8 cellular contexts compared by ENCODE assay signal in genomic region chr2:230637486-230637885, GRCh38.
DNase-seq lines count a peak whose midpoint lies in the region; ATAC-seq and TF ChIP-seq lines count a peak whose summit lies in the region.
"Not testable (repeated sequence)": the region's sequence is repeated elsewhere in the genome, so short reads cannot be mapped to it uniquely, and the experiment has no call there.

No MANE protein-coding gene starts in this region.

- not testable (repeated sequence) for H4K20me1 ChIP-seq in OCI-LY1 (ENCODE audit: insufficient read depth, low read length)

- not testable (repeated sequence) for DNase-seq in CD4-positive, alpha-beta T cell; activated CD4-positive, alpha-beta T cell treated with anti-CD3 and anti-CD28 coated beads for 36 hours; activated naive CD8-positive, alpha-beta T cell treated with anti-CD3 and anti-CD28 coated beads, Interleukin-2, amount 10 ng/mL, durations not matched to agents 7 days and 5 days
- DNase-seq in activated CD8-positive, alpha-beta memory T cell treated with anti-CD3 and anti-CD28 coated beads, Interleukin-2, amount 10 ng/mL, durations not matched to agents 7 days and 5 days: peak; percentile 21
- DNase-seq in activated effector memory CD4-positive, alpha-beta T cell treated with anti-CD3 and anti-CD28 coated beads, Interleukin-2, amount 50 U/mL, for 16 hours: peak; percentile 34
- DNase-seq in cardiac septum (ENCODE audit: low spot score): peak; percentile 24

- not testable (repeated sequence) for H3K79me2 ChIP-seq in OCI-LY1 (ENCODE audit: insufficient read depth, low read length)

- H3K4me3 Mint-ChIP-seq in CD4-positive, alpha-beta T cell; activated CD4-positive, alpha-beta T cell treated with anti-CD3 and anti-CD28 coated beads for 36 hours; activated CD8-positive, alpha-beta memory T cell treated with anti-CD3 and anti-CD28 coated beads, Interleukin-2, amount 10 ng/mL, durations not matched to agents 7 days and 5 days; activated naive CD8-positive, alpha-beta T cell treated with anti-CD3 and anti-CD28 coated beads, Interleukin-2, amount 10 ng/mL, durations not matched to agents 7 days and 5 days; stimulated activated naive CD8-positive, alpha-beta T cell treated with anti-CD3 and anti-CD28 coated beads, Interleukin-15, Interleukin-2, amounts not matched to agents 100 ng/mL and 50 ng/mL, for 24 hours: not testable (repeated sequence)

- H3F3A ChIP-seq in OCI-LY1 (ENCODE audit: insufficient read depth, low read length): not testable (repeated sequence)

- peaks cover 14% of the 10 kb centered on the region for H3K4me1 Mint-ChIP-seq in CD4-positive, alpha-beta T cell (ENCODE audit: low read depth)
- peaks cover 26% of the 10 kb centered on the region for H3K4me1 Mint-ChIP-seq in activated CD4-positive, alpha-beta T cell treated with anti-CD3 and anti-CD28 coated beads for 36 hours
- peaks cover 11% of the 10 kb centered on the region for H3K4me1 Mint-ChIP-seq in activated CD8-positive, alpha-beta memory T cell treated with anti-CD3 and anti-CD28 coated beads, Interleukin-2, amount 10 ng/mL, durations not matched to agents 7 days and 5 days
- peaks cover 11% of the 10 kb centered on the region for H3K4me1 Mint-ChIP-seq in activated naive CD8-positive, alpha-beta T cell treated with anti-CD3 and anti-CD28 coated beads, Interleukin-2, amount 10 ng/mL, durations not matched to agents 7 days and 5 days
- H3K4me1 Mint-ChIP-seq in stimulated activated naive CD8-positive, alpha-beta T cell treated with anti-CD3 and anti-CD28 coated beads, Interleukin-15, Interleukin-2, amounts not matched to agents 100 ng/mL and 50 ng/mL, for 24 hours (ENCODE audit: low read depth): peaks cover 28% of the 10 kb centered on the region

- H3K27ac Mint-ChIP-seq in CD4-positive, alpha-beta T cell: peak overlapping the region; percentile 39
- peak overlapping the region; percentile 81 for H3K27ac Mint-ChIP-seq in activated CD4-positive, alpha-beta T cell treated with anti-CD3 and anti-CD28 coated beads for 36 hours
- not testable (repeated sequence) for H3K27ac Mint-ChIP-seq in activated CD8-positive, alpha-beta memory T cell treated with anti-CD3 and anti-CD28 coated beads, Interleukin-2, amount 10 ng/mL, durations not matched to agents 7 days and 5 days
- peak overlapping the region; percentile 52 for H3K27ac Mint-ChIP-seq in activated naive CD8-positive, alpha-beta T cell treated with anti-CD3 and anti-CD28 coated beads, Interleukin-2, amount 10 ng/mL, durations not matched to agents 7 days and 5 days
- peak overlapping the region; percentile 70 for H3K27ac Mint-ChIP-seq in stimulated activated naive CD8-positive, alpha-beta T cell treated with anti-CD3 and anti-CD28 coated beads, Interleukin-15, Interleukin-2, amounts not matched to agents 100 ng/mL and 50 ng/mL, for 24 hours

- not testable (repeated sequence) for H3K9me3 Mint-ChIP-seq in CD4-positive, alpha-beta T cell; activated CD4-positive, alpha-beta T cell treated with anti-CD3 and anti-CD28 coated beads for 36 hours (ENCODE audit: low read depth); activated CD8-positive, alpha-beta memory T cell treated with anti-CD3 and anti-CD28 coated beads, Interleukin-2, amount 10 ng/mL, durations not matched to agents 7 days and 5 days (ENCODE audit: low read depth); activated naive CD8-positive, alpha-beta T cell treated with anti-CD3 and anti-CD28 coated beads, Interleukin-2, amount 10 ng/mL, durations not matched to agents 7 days and 5 days; stimulated activated naive CD8-positive, alpha-beta T cell treated with anti-CD3 and anti-CD28 coated beads, Interleukin-15, Interleukin-2, amounts not matched to agents 100 ng/mL and 50 ng/mL, for 24 hours

- not testable (repeated sequence) for ATAC-seq in CD4-positive, alpha-beta T cell (ENCODE audit: poor library complexity); activated CD4-positive, alpha-beta T cell treated with anti-CD3 and anti-CD28 coated beads for 36 hours; activated CD8-positive, alpha-beta memory T cell treated with anti-CD3 and anti-CD28 coated beads, Interleukin-2, amount 10 ng/mL, durations not matched to agents 7 days and 5 days; activated naive CD8-positive, alpha-beta T cell treated with anti-CD3 and anti-CD28 coated beads, Interleukin-2, amount 10 ng/mL, durations not matched to agents 7 days and 5 days (ENCODE audit: low read depth)

- POLR2A ChIA-PET in CD4-positive, alpha-beta T cell (lab: Charles Lee); activated naive CD8-positive, alpha-beta T cell treated with anti-CD3 and anti-CD28 coated beads, Interleukin-2, amount 10 ng/mL, durations not matched to agents 7 days and 5 days (lab: Charles Lee): not testable (repeated sequence)
- POLR2A ChIA-PET in activated CD4-positive, alpha-beta T cell treated with anti-CD3 and anti-CD28 coated beads for 36 hours (lab: Charles Lee): interaction anchor here (0.6 kb wide), 1 partner anchor 414 kb away, joined by 4 read pairs; no protein-coding TSS in a partner anchor

- not testable (repeated sequence) for H3K4me3 ChIP-seq in OCI-LY1 (ENCODE audit: low read depth, low read length, poor library complexity, severe bottlenecking)

- H3K4me1 ChIP-seq in OCI-LY1 (ENCODE audit: insufficient read depth, low read length, severe bottlenecking): peaks cover 44% of the 10 kb centered on the region

- CTCF ChIA-PET in CD4-positive, alpha-beta T cell (lab: Charles Lee): not testable (repeated sequence)
- CTCF ChIA-PET in activated CD4-positive, alpha-beta T cell treated with anti-CD3 and anti-CD28 coated beads for 36 hours (lab: Charles Lee): interaction anchor here (1.2 to 1.6 kb wide), 2 partner anchors 26 to 157 kb away, joined by 3 to 4 read pairs; no protein-coding TSS in a partner anchor
- CTCF ChIA-PET in activated CD8-positive, alpha-beta memory T cell treated with anti-CD3 and anti-CD28 coated beads, Interleukin-2, amount 10 ng/mL, durations not matched to agents 7 days and 5 days (lab: Charles Lee): interaction anchor here (1.1 kb wide), 1 partner anchor 9 kb away, joined by 3 read pairs; no protein-coding TSS in a partner anchor

- not testable (repeated sequence) for H2AFZ ChIP-seq in OCI-LY1 (ENCODE audit: low read length)

- not testable (repeated sequence) for H3K9me3 ChIP-seq in CD4-positive, alpha-beta T cell (ENCODE audit: control insufficient read depth, low read length); OCI-LY1 (ENCODE audit: low read length)

- not testable (repeated sequence) for H3K36me3 ChIP-seq in OCI-LY1 (ENCODE audit: insufficient read depth, low read length)

- not testable (repeated sequence) for H3K27me3 ChIP-seq in CD4-positive, alpha-beta T cell (ENCODE audit: control insufficient read depth, insufficient read depth, low read length); OCI-LY1 (ENCODE audit: insufficient read depth, low read length)

- H3K9me2 ChIP-seq in OCI-LY1 (ENCODE audit: low read depth, low read length): not testable (repeated sequence)

- not testable (repeated sequence) for H3K27me3 Mint-ChIP-seq in CD4-positive, alpha-beta T cell; activated CD4-positive, alpha-beta T cell treated with anti-CD3 and anti-CD28 coated beads for 36 hours; activated CD8-positive, alpha-beta memory T cell treated with anti-CD3 and anti-CD28 coated beads, Interleukin-2, amount 10 ng/mL, durations not matched to agents 7 days and 5 days; activated naive CD8-positive, alpha-beta T cell treated with anti-CD3 and anti-CD28 coated beads, Interleukin-2, amount 10 ng/mL, durations not matched to agents 7 days and 5 days; stimulated activated naive CD8-positive, alpha-beta T cell treated with anti-CD3 and anti-CD28 coated beads, Interleukin-15, Interleukin-2, amounts not matched to agents 100 ng/mL and 50 ng/mL, for 24 hours

- not testable (repeated sequence) for TF ChIP-seq CTCF in CD4-positive, alpha-beta T cell (IDR thresholded peaks at IDR 0.05); OCI-LY1 (IDR thresholded peaks at IDR 0.05; ENCODE audit: low read length)

- H3K9ac ChIP-seq in OCI-LY1 (ENCODE audit: low read length): not testable (repeated sequence)

- H3K36me3 Mint-ChIP-seq in CD4-positive, alpha-beta T cell (ENCODE audit: low read depth); activated CD4-positive, alpha-beta T cell treated with anti-CD3 and anti-CD28 coated beads for 36 hours (ENCODE audit: low read depth); activated CD8-positive, alpha-beta memory T cell treated with anti-CD3 and anti-CD28 coated beads, Interleukin-2, amount 10 ng/mL, durations not matched to agents 7 days and 5 days; activated naive CD8-positive, alpha-beta T cell treated with anti-CD3 and anti-CD28 coated beads, Interleukin-2, amount 10 ng/mL, durations not matched to agents 7 days and 5 days; stimulated activated naive CD8-positive, alpha-beta T cell treated with anti-CD3 and anti-CD28 coated beads, Interleukin-15, Interleukin-2, amounts not matched to agents 100 ng/mL and 50 ng/mL, for 24 hours (ENCODE audit: low read depth): not testable (repeated sequence)

- not testable (repeated sequence) for H3K27ac ChIP-seq in CD4-positive, alpha-beta T cell (ENCODE audit: low read depth, low read length)
- H3K27ac ChIP-seq in OCI-LY1 (ENCODE audit: low read depth, low read length, poor library complexity, severe bottlenecking): peak overlapping the region; percentile 81

- intact Hi-C loops in CD4-positive, alpha-beta T cell (cut with DNase I, micrococcal nuclease); activated CD4-positive, alpha-beta T cell treated with anti-CD3 and anti-CD28 coated beads for 36 hours (cut with DNase I, micrococcal nuclease); cardiac septum (cut with DNase I): not testable (repeated sequence)

- H3K4me2 ChIP-seq in OCI-LY1 (ENCODE audit: low read length): not testable (repeated sequence)
